Comparison of ENCODE assay signal across 1 cellular context in genomic region chr9:136847827-136848392, GRCh38.
TF ChIP-seq lines count a peak whose summit lies in the region.

No MANE protein-coding gene starts in this region.

TF ChIP-seq in WTC11, 78 proteins besides CTCF, POLR2A, EP300 and RAD21 (continued from another document and continues in another):
- TF ChIP-seq, protein P1, sequence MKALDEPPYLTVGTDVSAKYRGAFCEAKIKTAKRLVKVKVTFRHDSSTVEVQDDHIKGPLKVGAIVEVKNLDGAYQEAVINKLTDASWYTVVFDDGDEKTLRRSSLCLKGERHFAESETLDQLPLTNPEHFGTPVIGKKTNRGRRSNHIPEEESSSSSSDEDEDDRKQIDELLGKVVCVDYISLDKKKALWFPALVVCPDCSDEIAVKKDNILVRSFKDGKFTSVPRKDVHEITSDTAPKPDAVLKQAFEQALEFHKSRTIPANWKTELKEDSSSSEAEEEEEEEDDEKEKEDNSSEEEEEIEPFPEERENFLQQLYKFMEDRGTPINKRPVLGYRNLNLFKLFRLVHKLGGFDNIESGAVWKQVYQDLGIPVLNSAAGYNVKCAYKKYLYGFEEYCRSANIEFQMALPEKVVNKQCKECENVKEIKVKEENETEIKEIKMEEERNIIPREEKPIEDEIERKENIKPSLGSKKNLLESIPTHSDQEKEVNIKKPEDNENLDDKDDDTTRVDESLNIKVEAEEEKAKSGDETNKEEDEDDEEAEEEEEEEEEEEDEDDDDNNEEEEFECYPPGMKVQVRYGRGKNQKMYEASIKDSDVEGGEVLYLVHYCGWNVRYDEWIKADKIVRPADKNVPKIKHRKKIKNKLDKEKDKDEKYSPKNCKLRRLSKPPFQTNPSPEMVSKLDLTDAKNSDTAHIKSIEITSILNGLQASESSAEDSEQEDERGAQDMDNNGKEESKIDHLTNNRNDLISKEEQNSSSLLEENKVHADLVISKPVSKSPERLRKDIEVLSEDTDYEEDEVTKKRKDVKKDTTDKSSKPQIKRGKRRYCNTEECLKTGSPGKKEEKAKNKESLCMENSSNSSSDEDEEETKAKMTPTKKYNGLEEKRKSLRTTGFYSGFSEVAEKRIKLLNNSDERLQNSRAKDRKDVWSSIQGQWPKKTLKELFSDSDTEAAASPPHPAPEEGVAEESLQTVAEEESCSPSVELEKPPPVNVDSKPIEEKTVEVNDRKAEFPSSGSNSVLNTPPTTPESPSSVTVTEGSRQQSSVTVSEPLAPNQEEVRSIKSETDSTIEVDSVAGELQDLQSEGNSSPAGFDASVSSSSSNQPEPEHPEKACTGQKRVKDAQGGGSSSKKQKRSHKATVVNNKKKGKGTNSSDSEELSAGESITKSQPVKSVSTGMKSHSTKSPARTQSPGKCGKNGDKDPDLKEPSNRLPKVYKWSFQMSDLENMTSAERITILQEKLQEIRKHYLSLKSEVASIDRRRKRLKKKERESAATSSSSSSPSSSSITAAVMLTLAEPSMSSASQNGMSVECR (CRISPR knock-in tag; IDR thresholded peaks at IDR 0.05; ENCODE audit: borderline replicate concordance): no peak
- TF ChIP-seq HMGXB4 (CRISPR knock-in tag; IDR thresholded peaks at IDR 0.05) (peak; percentile 84), ZNF121 (CRISPR knock-in tag; IDR thresholded peaks at IDR 0.05) (no peak), TEAD4 (CRISPR knock-in tag; IDR thresholded peaks at IDR 0.05) (no peak), TP53 (CRISPR knock-in tag; IDR thresholded peaks at IDR 0.05) (no peak), ZNF317 (CRISPR knock-in tag; IDR thresholded peaks at IDR 0.05; ENCODE audit: borderline replicate concordance, low read depth) (no peak), JUN (CRISPR knock-in tag; IDR thresholded peaks at IDR 0.05) (no peak), ESRRA (CRISPR knock-in tag; IDR thresholded peaks at IDR 0.05; ENCODE audit: borderline replicate concordance) (no peak), ETV6 (CRISPR knock-in tag; IDR thresholded peaks at IDR 0.05) (no peak), MLX (CRISPR knock-in tag; IDR thresholded peaks at IDR 0.05) (no peak), SMAD4 (CRISPR knock-in tag; IDR thresholded peaks at IDR 0.05) (no peak), ZNF532 (CRISPR knock-in tag; IDR thresholded peaks at IDR 0.05; ENCODE audit: borderline replicate concordance) (no peak), SMAD3 (CRISPR knock-in tag; IDR thresholded peaks at IDR 0.05; ENCODE audit: borderline replicate concordance) (0 out of 2 replicates have a peak, but pooled peaks have one; percentile 46), ZNF138 (CRISPR knock-in tag; conservative IDR thresholded peaks at IDR 0.05) (no peak), SP1 (CRISPR knock-in tag; conservative IDR thresholded peaks at IDR 0.05) (no peak), ATF3 (CRISPR knock-in tag; conservative IDR thresholded peaks at IDR 0.05) (no peak), ATF1 (CRISPR knock-in tag; IDR thresholded peaks at IDR 0.05) (0 out of 2 replicates have a peak, but pooled peaks have one; percentile 74), ZNF263 (CRISPR knock-in tag; IDR thresholded peaks at IDR 0.05; ENCODE audit: low read depth) (no peak; the same call in 1 of the 2 replicates), OVOL2 (CRISPR knock-in tag; IDR thresholded peaks at IDR 0.05; ENCODE audit: borderline replicate concordance) (no peak), ZNF219 (CRISPR knock-in tag; IDR thresholded peaks at IDR 0.05; ENCODE audit: borderline replicate concordance) (0 out of 2 replicates have a peak, but pooled peaks have one; percentile 28), ZBTB21 (CRISPR knock-in tag; IDR thresholded peaks at IDR 0.05; ENCODE audit: borderline replicate concordance) (no peak), RELA (CRISPR knock-in tag; IDR thresholded peaks at IDR 0.05; ENCODE audit: borderline replicate concordance) (0 out of 2 replicates have a peak, but pooled peaks have one; percentile 76), ZNF425 (CRISPR knock-in tag; conservative IDR thresholded peaks at IDR 0.05) (no peak), GRHL2 (CRISPR knock-in tag; IDR thresholded peaks at IDR 0.05; ENCODE audit: insufficient replicate concordance, severe bottlenecking) (no peak)
- TF ChIP-seq, protein P2, sequence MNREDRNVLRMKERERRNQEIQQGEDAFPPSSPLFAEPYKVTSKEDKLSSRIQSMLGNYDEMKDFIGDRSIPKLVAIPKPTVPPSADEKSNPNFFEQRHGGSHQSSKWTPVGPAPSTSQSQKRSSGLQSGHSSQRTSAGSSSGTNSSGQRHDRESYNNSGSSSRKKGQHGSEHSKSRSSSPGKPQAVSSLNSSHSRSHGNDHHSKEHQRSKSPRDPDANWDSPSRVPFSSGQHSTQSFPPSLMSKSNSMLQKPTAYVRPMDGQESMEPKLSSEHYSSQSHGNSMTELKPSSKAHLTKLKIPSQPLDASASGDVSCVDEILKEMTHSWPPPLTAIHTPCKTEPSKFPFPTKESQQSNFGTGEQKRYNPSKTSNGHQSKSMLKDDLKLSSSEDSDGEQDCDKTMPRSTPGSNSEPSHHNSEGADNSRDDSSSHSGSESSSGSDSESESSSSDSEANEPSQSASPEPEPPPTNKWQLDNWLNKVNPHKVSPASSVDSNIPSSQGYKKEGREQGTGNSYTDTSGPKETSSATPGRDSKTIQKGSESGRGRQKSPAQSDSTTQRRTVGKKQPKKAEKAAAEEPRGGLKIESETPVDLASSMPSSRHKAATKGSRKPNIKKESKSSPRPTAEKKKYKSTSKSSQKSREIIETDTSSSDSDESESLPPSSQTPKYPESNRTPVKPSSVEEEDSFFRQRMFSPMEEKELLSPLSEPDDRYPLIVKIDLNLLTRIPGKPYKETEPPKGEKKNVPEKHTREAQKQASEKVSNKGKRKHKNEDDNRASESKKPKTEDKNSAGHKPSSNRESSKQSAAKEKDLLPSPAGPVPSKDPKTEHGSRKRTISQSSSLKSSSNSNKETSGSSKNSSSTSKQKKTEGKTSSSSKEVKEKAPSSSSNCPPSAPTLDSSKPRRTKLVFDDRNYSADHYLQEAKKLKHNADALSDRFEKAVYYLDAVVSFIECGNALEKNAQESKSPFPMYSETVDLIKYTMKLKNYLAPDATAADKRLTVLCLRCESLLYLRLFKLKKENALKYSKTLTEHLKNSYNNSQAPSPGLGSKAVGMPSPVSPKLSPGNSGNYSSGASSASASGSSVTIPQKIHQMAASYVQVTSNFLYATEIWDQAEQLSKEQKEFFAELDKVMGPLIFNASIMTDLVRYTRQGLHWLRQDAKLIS (CRISPR knock-in tag; IDR thresholded peaks at IDR 0.05; ENCODE audit: borderline replicate concordance): no peak
- TF ChIP-seq, protein P3, sequence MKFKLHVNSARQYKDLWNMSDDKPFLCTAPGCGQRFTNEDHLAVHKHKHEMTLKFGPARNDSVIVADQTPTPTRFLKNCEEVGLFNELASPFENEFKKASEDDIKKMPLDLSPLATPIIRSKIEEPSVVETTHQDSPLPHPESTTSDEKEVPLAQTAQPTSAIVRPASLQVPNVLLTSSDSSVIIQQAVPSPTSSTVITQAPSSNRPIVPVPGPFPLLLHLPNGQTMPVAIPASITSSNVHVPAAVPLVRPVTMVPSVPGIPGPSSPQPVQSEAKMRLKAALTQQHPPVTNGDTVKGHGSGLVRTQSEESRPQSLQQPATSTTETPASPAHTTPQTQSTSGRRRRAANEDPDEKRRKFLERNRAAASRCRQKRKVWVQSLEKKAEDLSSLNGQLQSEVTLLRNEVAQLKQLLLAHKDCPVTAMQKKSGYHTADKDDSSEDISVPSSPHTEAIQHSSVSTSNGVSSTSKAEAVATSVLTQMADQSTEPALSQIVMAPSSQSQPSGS (CRISPR knock-in tag; IDR thresholded peaks at IDR 0.05; ENCODE audit: borderline replicate concordance, low read depth): no peak
- TF ChIP-seq, protein P4, sequence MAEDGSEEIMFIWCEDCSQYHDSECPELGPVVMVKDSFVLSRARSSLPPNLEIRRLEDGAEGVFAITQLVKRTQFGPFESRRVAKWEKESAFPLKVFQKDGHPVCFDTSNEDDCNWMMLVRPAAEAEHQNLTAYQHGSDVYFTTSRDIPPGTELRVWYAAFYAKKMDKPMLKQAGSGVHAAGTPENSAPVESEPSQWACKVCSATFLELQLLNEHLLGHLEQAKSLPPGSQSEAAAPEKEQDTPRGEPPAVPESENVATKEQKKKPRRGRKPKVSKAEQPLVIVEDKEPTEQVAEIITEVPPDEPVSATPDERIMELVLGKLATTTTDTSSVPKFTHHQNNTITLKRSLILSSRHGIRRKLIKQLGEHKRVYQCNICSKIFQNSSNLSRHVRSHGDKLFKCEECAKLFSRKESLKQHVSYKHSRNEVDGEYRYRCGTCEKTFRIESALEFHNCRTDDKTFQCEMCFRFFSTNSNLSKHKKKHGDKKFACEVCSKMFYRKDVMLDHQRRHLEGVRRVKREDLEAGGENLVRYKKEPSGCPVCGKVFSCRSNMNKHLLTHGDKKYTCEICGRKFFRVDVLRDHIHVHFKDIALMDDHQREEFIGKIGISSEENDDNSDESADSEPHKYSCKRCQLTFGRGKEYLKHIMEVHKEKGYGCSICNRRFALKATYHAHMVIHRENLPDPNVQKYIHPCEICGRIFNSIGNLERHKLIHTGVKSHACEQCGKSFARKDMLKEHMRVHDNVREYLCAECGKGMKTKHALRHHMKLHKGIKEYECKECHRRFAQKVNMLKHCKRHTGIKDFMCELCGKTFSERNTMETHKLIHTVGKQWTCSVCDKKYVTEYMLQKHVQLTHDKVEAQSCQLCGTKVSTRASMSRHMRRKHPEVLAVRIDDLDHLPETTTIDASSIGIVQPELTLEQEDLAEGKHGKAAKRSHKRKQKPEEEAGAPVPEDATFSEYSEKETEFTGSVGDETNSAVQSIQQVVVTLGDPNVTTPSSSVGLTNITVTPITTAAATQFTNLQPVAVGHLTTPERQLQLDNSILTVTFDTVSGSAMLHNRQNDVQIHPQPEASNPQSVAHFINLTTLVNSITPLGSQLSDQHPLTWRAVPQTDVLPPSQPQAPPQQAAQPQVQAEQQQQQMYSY (CRISPR knock-in tag; IDR thresholded peaks at IDR 0.05): peak; percentile 44; the same call in 1 of the 2 replicates
- TF ChIP-seq, protein P5, sequence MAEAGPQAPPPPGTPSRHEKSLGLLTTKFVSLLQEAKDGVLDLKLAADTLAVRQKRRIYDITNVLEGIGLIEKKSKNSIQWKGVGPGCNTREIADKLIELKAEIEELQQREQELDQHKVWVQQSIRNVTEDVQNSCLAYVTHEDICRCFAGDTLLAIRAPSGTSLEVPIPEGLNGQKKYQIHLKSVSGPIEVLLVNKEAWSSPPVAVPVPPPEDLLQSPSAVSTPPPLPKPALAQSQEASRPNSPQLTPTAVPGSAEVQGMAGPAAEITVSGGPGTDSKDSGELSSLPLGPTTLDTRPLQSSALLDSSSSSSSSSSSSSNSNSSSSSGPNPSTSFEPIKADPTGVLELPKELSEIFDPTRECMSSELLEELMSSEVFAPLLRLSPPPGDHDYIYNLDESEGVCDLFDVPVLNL (CRISPR knock-in tag; IDR thresholded peaks at IDR 0.05; ENCODE audit: borderline replicate concordance, low read depth): no peak
